In genomic region chr13:66618702-66619101, GRCh38 we compare ENCODE assay signal across 9 cellular contexts.
DNase-seq lines count a peak whose midpoint lies in the region; ATAC-seq and TF ChIP-seq lines count a peak whose summit lies in the region.
"Had no signal": no experiment of that assay in that cellular context is flagged by ENCODE, and none has a peak within 500 bp of the region (broad histone marks: within the 10 kb centered on the region; RNA-seq: fewer than 3 reads in every experiment).

No MANE protein-coding gene starts in this region.

- H4K20me1 ChIP-seq in OCI-LY1 (ENCODE audit: insufficient read depth, low read length): no peaks in the 10 kb centered on the region

- no peaks in the 10 kb centered on the region for H3K9me3 ChIP-seq in A673 (ENCODE audit: low read depth, low read length, poor library complexity, severe bottlenecking)
- H3K9me3 ChIP-seq in OCI-LY1 (ENCODE audit: low read length): peaks cover 10% of the 10 kb centered on the region; the same call in 1 of the 2 replicates
- H3K9me3 ChIP-seq in naive thymus-derived CD4-positive, alpha-beta T cell (ENCODE audit: control insufficient read depth in 2 of 3, low read length in 3 of 3): no peaks in the 10 kb centered on the region
- no peaks in the 10 kb centered on the region for H3K9me3 ChIP-seq in esophagus squamous epithelium

- no peaks in the 10 kb centered on the region for H3K4me1 Mint-ChIP-seq in naive thymus-derived CD4-positive, alpha-beta T cell
- H3K4me1 Mint-ChIP-seq: activated naive CD4-positive, alpha-beta T cell treated with anti-CD3 and anti-CD28 coated beads, Interleukin-2, amount 50 U/mL, for 24 hours had no signal

- no peaks in the 10 kb centered on the region for H3K27me3 ChIP-seq in A673 (replicated peaks; ENCODE audit: insufficient read depth, low read depth, low read length, poor library complexity)
- H3K27me3 ChIP-seq in OCI-LY1 (ENCODE audit: insufficient read depth, low read length): no peaks in the 10 kb centered on the region
- no peaks in the 10 kb centered on the region for H3K27me3 ChIP-seq in naive thymus-derived CD4-positive, alpha-beta T cell (ENCODE audit: control insufficient read depth in 2 of 2, insufficient read depth in 2 of 2, low read length in 2 of 2)
- H3K27me3 ChIP-seq in esophagus squamous epithelium: no peaks in the 10 kb centered on the region

- CTCF ChIA-PET in A673 (lab: Charles Lee): interaction anchor here (0.6 to 1.1 kb wide), 3 partner anchors 38 to 693 kb away, joined by 3 to 6 read pairs (median 3); no protein-coding TSS in a partner anchor
- CTCF ChIA-PET in naive thymus-derived CD4-positive, alpha-beta T cell (lab: Charles Lee): interaction anchor here (0.6 kb wide), 1 partner anchor 471 kb away, joined by 3 read pairs; no protein-coding TSS in a partner anchor

- POLR2A ChIA-PET in A673 (lab: Charles Lee; ENCODE audit: low non-redundant PET): no interaction called here
- POLR2A ChIA-PET in naive thymus-derived CD4-positive, alpha-beta T cell (lab: Charles Lee): no interaction called here

- H3K79me2 ChIP-seq in OCI-LY1 (ENCODE audit: insufficient read depth, low read length): no peaks in the 10 kb centered on the region

- H3K9me3 Mint-ChIP-seq in naive thymus-derived CD4-positive, alpha-beta T cell: peaks cover 0 to 5% (median 0%) of the 10 kb centered on the region in 11 donors
- H3K9me3 Mint-ChIP-seq: activated naive CD4-positive, alpha-beta T cell treated with anti-CD3 and anti-CD28 coated beads, Interleukin-2, amount 50 U/mL, for 24 hours had no signal

- no peak overlapping the region for H3K27ac Mint-ChIP-seq in naive thymus-derived CD4-positive, alpha-beta T cell
- H3K27ac Mint-ChIP-seq: activated naive CD4-positive, alpha-beta T cell treated with anti-CD3 and anti-CD28 coated beads, Interleukin-2, amount 50 U/mL, for 24 hours had no signal

- no peak for TF ChIP-seq POLR2A in esophagus squamous epithelium (IDR thresholded peaks at IDR 0.05)

- H3K4me3 ChIP-seq in A673 (ENCODE audit: low read depth, low read length, poor library complexity, severe bottlenecking): no peak overlapping the region
- no peak overlapping the region for H3K4me3 ChIP-seq in OCI-LY1 (ENCODE audit: low read depth, low read length, poor library complexity, severe bottlenecking)
- H3K4me3 ChIP-seq in foreskin fibroblast (ENCODE audit: low read depth in 1 of 2, low read length in 2 of 2): no peak overlapping the region
- no peak overlapping the region for H3K4me3 ChIP-seq in naive thymus-derived CD4-positive, alpha-beta T cell (ENCODE audit: low read length)
- no peak overlapping the region for H3K4me3 ChIP-seq in esophagus squamous epithelium

- no peak overlapping the region for H3K4me2 ChIP-seq in OCI-LY1 (ENCODE audit: low read length)

- H3K9me2 ChIP-seq in OCI-LY1 (ENCODE audit: low read depth, low read length): no peaks in the 10 kb centered on the region

- intact Hi-C loops in A673 (cut with micrococcal nuclease; ENCODE audit: unreplicated experiment): loop anchor here (5.0 kb wide), 1 partner anchor 604 kb away; no protein-coding TSS in a partner anchor
- intact Hi-C loops in naive thymus-derived CD4-positive, alpha-beta T cell (cut with micrococcal nuclease): loop anchor here in 1 of 2 donors (2.0 kb wide), 1 partner anchor 606 kb away; no protein-coding TSS in a partner anchor
- intact Hi-C loops in esophagus squamous epithelium (cut with DNase I): no loop called here

- no peaks in the 10 kb centered on the region for H3K27me3 Mint-ChIP-seq in naive thymus-derived CD4-positive, alpha-beta T cell
- H3K27me3 Mint-ChIP-seq: activated naive CD4-positive, alpha-beta T cell treated with anti-CD3 and anti-CD28 coated beads, Interleukin-2, amount 50 U/mL, for 24 hours had no signal

- DNase-seq in A673 (ENCODE audit: low spot score) (peak; percentile 44), GM20000 (ENCODE audit: low spot score) (peak; percentile 17), foreskin fibroblast (peak; percentile 23 to 64), esophagus squamous epithelium (lab: John Stamatoyannopoulos, UW) (no peak), UCSD-AML1 (lab: John Stamatoyannopoulos, UW; ENCODE audit: unreplicated experiment) (no peak)
- DNase-seq in naive thymus-derived CD4-positive, alpha-beta T cell: no peak

- H3K27ac ChIP-seq in A673 (ENCODE audit: low read depth, low read length, poor library complexity, severe bottlenecking) (no peak overlapping the region), OCI-LY1 (ENCODE audit: low read depth, low read length, poor library complexity, severe bottlenecking) (no peak overlapping the region), esophagus squamous epithelium (no peak overlapping the region)
- no peak overlapping the region for H3K27ac ChIP-seq in naive thymus-derived CD4-positive, alpha-beta T cell (ENCODE audit: low read depth, low read length)

- H3K36me3 Mint-ChIP-seq in naive thymus-derived CD4-positive, alpha-beta T cell: no peaks in the 10 kb centered on the region
- H3K36me3 Mint-ChIP-seq: activated naive CD4-positive, alpha-beta T cell treated with anti-CD3 and anti-CD28 coated beads, Interleukin-2, amount 50 U/mL, for 24 hours had no signal

- 26 to 42% methylated on average over 1 of the region's 1 CpG for WGBS in esophagus squamous epithelium, 2 donors

- H2AFZ ChIP-seq in OCI-LY1 (ENCODE audit: low read length): no peak overlapping the region

- no peaks in the 10 kb centered on the region for H3F3A ChIP-seq in OCI-LY1 (ENCODE audit: insufficient read depth, low read length)

- TF ChIP-seq CTCF in A673 (conservative IDR thresholded peaks at IDR 0.05; ENCODE audit: low read depth, low read length): peak; percentile 52; the same call in 1 of the 2 replicates
- no peak for TF ChIP-seq CTCF in GM20000 (IDR thresholded peaks at IDR 0.05; ENCODE audit: extremely low read depth, missing control alignments)
- peak; percentile 45 for TF ChIP-seq CTCF in OCI-LY1 (IDR thresholded peaks at IDR 0.05; ENCODE audit: low read length)
- TF ChIP-seq CTCF in foreskin fibroblast (IDR thresholded peaks at IDR 0.05; ENCODE audit: low read depth, low read length): peak; percentile 38
- no peak for TF ChIP-seq CTCF in esophagus squamous epithelium (IDR thresholded peaks at IDR 0.05)

- H3K4me3 Mint-ChIP-seq in naive thymus-derived CD4-positive, alpha-beta T cell: no peak overlapping the region
- H3K4me3 Mint-ChIP-seq: activated naive CD4-positive, alpha-beta T cell treated with anti-CD3 and anti-CD28 coated beads, Interleukin-2, amount 50 U/mL, for 24 hours had no signal

- no peak for ATAC-seq in naive thymus-derived CD4-positive, alpha-beta T cell
- no peak for ATAC-seq in GM21360 (IDR thresholded peaks at IDR 0.05; ENCODE audit: unreplicated experiment)

- BruUV-seq in A673 (replicated peaks; lab: Mats Ljungman, UMichigan): no TSS peak

- H3K36me3 ChIP-seq in A673 (ENCODE audit: insufficient read depth, low read length, poor library complexity, severe bottlenecking) (no peaks in the 10 kb centered on the region), OCI-LY1 (ENCODE audit: insufficient read depth, low read length) (no peaks in the 10 kb centered on the region), esophagus squamous epithelium (no peaks in the 10 kb centered on the region)
- H3K36me3 ChIP-seq in naive thymus-derived CD4-positive, alpha-beta T cell (ENCODE audit: control insufficient read depth in 2 of 3, insufficient read depth in 3 of 3, low read length in 3 of 3): no peaks in the 10 kb centered on the region

- no peak overlapping the region for H3K9ac ChIP-seq in OCI-LY1 (ENCODE audit: low read length)

- H3K4me1 ChIP-seq in A673 (ENCODE audit: insufficient read depth, low read length, poor library complexity, severe bottlenecking): no peaks in the 10 kb centered on the region
- no peaks in the 10 kb centered on the region for H3K4me1 ChIP-seq in OCI-LY1 (ENCODE audit: insufficient read depth, low read length, severe bottlenecking)
- no peaks in the 10 kb centered on the region for H3K4me1 ChIP-seq in naive thymus-derived CD4-positive, alpha-beta T cell (ENCODE audit: control insufficient read depth in 2 of 2, insufficient read depth in 2 of 2, low read length in 2 of 2)
- no peaks in the 10 kb centered on the region for H3K4me1 ChIP-seq in esophagus squamous epithelium

Comparison
In these comparisons a context has a peak if more than half of its experiments do, and no peak if none do; other contexts are left out.
1. DNase-seq: peak in A673 (single experiment), GM20000 (single experiment) and foreskin fibroblast (2 of 2); none in naive thymus-derived CD4-positive, alpha-beta T cell (0 of 9), esophagus squamous epithelium (single experiment) and UCSD-AML1 (single experiment).
2. CTCF ChIP-seq: peak in A673 (single experiment), OCI-LY1 (single experiment) and foreskin fibroblast (single experiment); none in GM20000 (single experiment) and esophagus squamous epithelium (0 of 6).